In the genomic region with DNA sequence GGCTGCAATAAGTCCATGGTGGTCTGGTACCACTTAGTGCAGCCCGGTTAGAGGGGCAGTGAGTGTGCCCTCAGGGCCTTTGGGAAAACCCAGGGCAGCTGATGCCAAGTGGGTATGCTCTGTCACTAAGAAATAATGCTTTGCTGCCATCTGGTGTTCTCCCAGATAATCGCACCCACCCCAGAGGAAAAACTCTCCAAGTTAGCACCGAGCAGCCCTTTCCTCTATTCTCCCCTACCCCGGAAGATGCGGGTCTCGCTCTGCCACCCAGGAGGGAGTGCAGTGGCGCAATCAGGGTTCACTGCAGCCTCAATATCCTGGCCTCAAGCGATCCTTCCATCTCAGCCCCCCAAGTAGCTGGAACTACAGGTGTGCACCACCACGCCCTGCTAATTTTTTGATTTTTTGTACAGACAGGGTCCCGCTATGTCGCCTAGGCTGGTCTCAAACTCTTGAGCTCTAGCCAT, we compare ENCODE assay signal across 8 cellular contexts. TPM values are rescaled to one million over a fixed set of nuclear protein-coding genes. Genes with fewer than 3 reads are reported as not detected.
DNase-seq lines count a peak whose midpoint lies in the region; ATAC-seq, FAIRE-seq and TF ChIP-seq lines count a peak whose summit lies in the region.

No MANE protein-coding gene starts in this region.

- FAIRE-seq in keratinocyte (lab: Jason Lieb, UNC), result peak; percentile 41

- H3K4me3 ChIP-seq in mammary epithelial cell (replicated peaks in 1 of 3; ENCODE audit: insufficient read depth in 1 of 3, low read depth in 2 of 3, low read length in 3 of 3) (no peak overlapping the region), keratinocyte (ENCODE audit: control insufficient read depth in 2 of 3, extremely low read depth in 1 of 3, insufficient read depth in 2 of 3, low read depth in 1 of 3, low read length in 3 of 3) (no peak overlapping the region)

- no peaks in the 10 kb centered on the region for H3K9me3 ChIP-seq in mammary epithelial cell (replicated peaks; ENCODE audit: insufficient read depth, low read length)
- H3K9me3 ChIP-seq in keratinocyte (ENCODE audit: control insufficient read depth, low read depth, low read length), result no peaks in the 10 kb centered on the region

- H3K27ac Mint-ChIP-seq in WTC11, result no peak overlapping the region

- no peaks in the 10 kb centered on the region for H3K79me2 ChIP-seq in mammary epithelial cell (ENCODE audit: insufficient read depth, low read length)
- H3K79me2 ChIP-seq in keratinocyte (ENCODE audit: control insufficient read depth, insufficient read depth, low read length), result no peaks in the 10 kb centered on the region

- in situ Hi-C loops in mammary epithelial cell (cut with MboI; ENCODE audit: low sequenced_read_pairs in 2 of 2), result loop anchor here (10.0 to 25.0 kb wide), 4 partner anchors 313 to 605 kb away; no protein-coding TSS in a partner anchor

- ATAC-seq in WTC11, result peak; percentile 91
- ATAC-seq in HG02763 (IDR thresholded peaks at IDR 0.05; ENCODE audit: unreplicated experiment), result no peak

- POLR2A ChIA-PET in WTC11 (lab: Charles Lee), result no interaction called here

- no peaks in the 10 kb centered on the region for H3K9me3 Mint-ChIP-seq in WTC11

- CTCF ChIA-PET in WTC11 (lab: Charles Lee) (interaction anchor here (0.6 to 2.9 kb wide), 36 partner anchors 12 to 601 kb away, joined by 3 to 33 read pairs (median 6); partner anchors contain the start of genes CIAO2A, DAPK2 and FBXL22), mammary epithelial cell (lab: Charles Lee; ENCODE audit: low non-redundant PET) (interaction anchor here (0.6 to 0.8 kb wide), 2 partner anchors 67 to 316 kb away, joined by 3 to 6 read pairs; no protein-coding TSS in a partner anchor)

- H3K4me3 Mint-ChIP-seq in WTC11, result peak overlapping the region; percentile 27; the same call in 1 of the 2 replicates

- peak; percentile 64 for TF ChIP-seq CTCF in WTC11 (IDR thresholded peaks at IDR 0.05)
- peak; percentile 59 to 82 for TF ChIP-seq CTCF in mammary epithelial cell (conservative IDR thresholded peaks at IDR 0.05 in 1 of 2, IDR thresholded peaks at IDR 0.05 in 1 of 2; ENCODE audit: extremely low read depth in 1 of 2, insufficient read depth in 1 of 2, low read depth in 1 of 2, low read length in 2 of 2)
- TF ChIP-seq CTCF in keratinocyte (optimal IDR thresholded peaks at IDR 0.05 in 1 of 3, IDR thresholded peaks at IDR 0.05 in 1 of 3, conservative IDR thresholded peaks at IDR 0.05 in 1 of 3; ENCODE audit: extremely low read depth in 1 of 3, insufficient read depth in 2 of 3, low read length in 3 of 3), result peak; percentile 82 to 88 (median 83)

- H2AFZ ChIP-seq in mammary epithelial cell (ENCODE audit: low read depth, low read length) (no peak overlapping the region), keratinocyte (ENCODE audit: control insufficient read depth, low read length) (no peak overlapping the region)

- no peaks in the 10 kb centered on the region for H3K4me1 ChIP-seq in mammary epithelial cell (ENCODE audit: insufficient read depth, low read length)
- H3K4me1 ChIP-seq in keratinocyte (ENCODE audit: control insufficient read depth, extremely low read depth, insufficient read depth, low read length), result peaks cover 3% of the 10 kb centered on the region

- peak; percentile 81 for DNase-seq in AG08396 (ENCODE audit: low spot score)
- DNase-seq in GM19240 (ENCODE audit: insufficient read length, low spot score), result peak; percentile 76
- DNase-seq in NCI-H2171 treated with DMSO at 0.1 percent for 48 hours (lab: John Stamatoyannopoulos, UW), result peak; percentile 73
- DNase-seq in WTC11 (ENCODE audit: low spot score), result peak; percentile 84
- DNase-seq in mammary epithelial cell, result peak; percentile 39
- no peak for DNase-seq in keratinocyte (ENCODE audit: low read depth, low spot score)
- peak; percentile 50 for DNase-seq in stimulated activated CD4-positive, alpha-beta T cell treated with anti-CD3 and anti-CD28 coated beads, Interleukin-1b, Interleukin-23, amount 100 ng/mL, for 48 hours

- H3K4me2 ChIP-seq in mammary epithelial cell (ENCODE audit: insufficient read depth, low read depth, low read length), result peak overlapping the region; percentile 32
- H3K4me2 ChIP-seq in keratinocyte (ENCODE audit: control insufficient read depth, extremely low read depth, insufficient read depth, low read depth, low read length), result no peak overlapping the region

- 0 out of 2 replicates have a peak, but pooled peaks cover 4% of the 10 kb centered on the region for H3K4me1 Mint-ChIP-seq in WTC11

- H3K9ac ChIP-seq in mammary epithelial cell (ENCODE audit: insufficient read depth, low read length) (no peak overlapping the region), keratinocyte (ENCODE audit: control insufficient read depth, extremely low read depth, insufficient read depth, low read length) (no peak overlapping the region)

- intact Hi-C loops in mammary epithelial cell (cut with micrococcal nuclease), result loop anchor here (1.0 to 5.0 kb wide), 8 partner anchors 21 to 601 kb away; partner anchors contain the start of genes DAPK2 and HERC1

- H3K27ac ChIP-seq in mammary epithelial cell (ENCODE audit: insufficient read depth, low read depth, low read length), result no peak overlapping the region
- no peak overlapping the region for H3K27ac ChIP-seq in keratinocyte (ENCODE audit: control insufficient read depth, insufficient read depth, low read length)

- WGBS in mammary epithelial cell (ENCODE audit: low coverage, missing lambda C conversion rate), result 5% methylated on average over 4 of the region's 11 CpGs

- H3K27me3 ChIP-seq in mammary epithelial cell (ENCODE audit: insufficient read depth, low read length) (no peaks in the 10 kb centered on the region), keratinocyte (ENCODE audit: control insufficient read depth, extremely low read depth, insufficient read depth, low read length) (no peaks in the 10 kb centered on the region)

- H3K36me3 ChIP-seq in mammary epithelial cell (ENCODE audit: insufficient read depth, low read length), result no peaks in the 10 kb centered on the region
- peaks cover 0 to 11% of the 10 kb centered on the region in 2 experiments for H3K36me3 ChIP-seq in keratinocyte (ENCODE audit: control insufficient read depth in 2 of 2, extremely low read depth in 1 of 2, insufficient read depth in 2 of 2, low read length in 2 of 2)

- no peaks in the 10 kb centered on the region; the same call in 1 of the 2 replicates for H3K27me3 Mint-ChIP-seq in WTC11 (ENCODE audit: low read depth)

- no peaks in the 10 kb centered on the region for H3K9me1 ChIP-seq in keratinocyte (ENCODE audit: control insufficient read depth, extremely low read depth, insufficient read depth, low read length)

- dilution Hi-C loops in mammary epithelial cell (cut with HindIII; ENCODE audit: low sequenced_read_pairs), result no loop called here
- dilution Hi-C loops in keratinocyte (cut with MboI; ENCODE audit: extremely low pct_ligation_motif_present, low sequenced_read_pairs), result no loop called here

- no TSS peak for BruUV-seq in mammary epithelial cell (replicated peaks; lab: Mats Ljungman, UMichigan)

- peaks cover 12% of the 10 kb centered on the region for H3K36me3 Mint-ChIP-seq in WTC11

- no peaks in the 10 kb centered on the region for H4K20me1 ChIP-seq in mammary epithelial cell (ENCODE audit: insufficient read depth, low read length)
- H4K20me1 ChIP-seq in keratinocyte (ENCODE audit: control insufficient read depth, extremely low read depth, insufficient read depth, low read length), result no peaks in the 10 kb centered on the region

TF ChIP-seq in WTC11, 78 proteins besides CTCF, POLR2A, EP300 and RAD21 (continues in another document):
- no peak for TF ChIP-seq SMAD4 (CRISPR knock-in tag; IDR thresholded peaks at IDR 0.05)

RNA-seq across cellular contexts. Expression of gene DAPK2, which starts 21.3 kb away (rescaled TPM):
- total RNA-seq in WTC11 (2021) (1.0 to 2.3 TPM (median 1.5 TPM) in 3 replicates), mammary epithelial cell (1 to 10 TPM in 1 of 2 donors, under 1 TPM in 1; 0.82 to 2.3 TPM)
- polyA plus RNA-seq in mammary epithelial cell (0.80 TPM), keratinocyte (0.83 to 1.7 TPM (median 1.4 TPM) in 3 replicates)
- polyA minus RNA-seq in mammary epithelial cell (not detected), keratinocyte (0.56 to 1.6 TPM (median 1.3 TPM) in 3 replicates)
- polyA plus RNA-seq in keratinocyte (2011; ENCODE audit: low read depth), result 5.5 TPM
- 1.2 and 1.6 TPM in 2 replicates for polyA plus RNA-seq in keratinocyte (2011; cell fraction: cytosol; rRNA removed)
- polyA plus RNA-seq in keratinocyte (2011; cell fraction: nucleus; rRNA removed), result 3.3 and 4.8 TPM in 2 replicates
- polyA plus RNA-seq in keratinocyte (2012; ENCODE audit: low replicate concordance), result 0.85 and 6.7 TPM in 2 replicates
- not detected for polyA minus RNA-seq in keratinocyte (2011; cell fraction: cytosol; rRNA and poly(A)+ RNA removed)
- 3.4 and 4.4 TPM in 2 replicates for polyA minus RNA-seq in keratinocyte (2011; cell fraction: nucleus; rRNA and poly(A)+ RNA removed)

RNA-seq across cellular contexts. Expression of gene CIAO2A, which starts 26.0 kb away (rescaled TPM):
- 67.6 to 73.6 TPM (median 72.3 TPM) in 3 replicates for total RNA-seq in WTC11 (2021)
- 10 to 100 TPM; 31.8 to 47.0 TPM for total RNA-seq in mammary epithelial cell
- 44.6 TPM for polyA plus RNA-seq in mammary epithelial cell
- 76.9 TPM for polyA minus RNA-seq in mammary epithelial cell
- polyA plus RNA-seq in keratinocyte, result 50.2 to 111 TPM (median 51.8 TPM) in 3 replicates
- 39.3 TPM for polyA plus RNA-seq in keratinocyte (2011; ENCODE audit: low read depth)
- 51.7 and 96.5 TPM in 2 replicates for polyA plus RNA-seq in keratinocyte (2011; cell fraction: cytosol; rRNA removed)
- 18.3 and 26.3 TPM in 2 replicates for polyA plus RNA-seq in keratinocyte (2011; cell fraction: nucleus; rRNA removed)
- 40.5 and 54.7 TPM in 2 replicates for polyA plus RNA-seq in keratinocyte (2012; ENCODE audit: low replicate concordance)
- 4.8 to 16.1 TPM (median 5.6 TPM) in 3 replicates for polyA minus RNA-seq in keratinocyte
- polyA minus RNA-seq in keratinocyte (2011; cell fraction: cytosol; rRNA and poly(A)+ RNA removed), result 18.8 TPM
- 5.2 and 5.7 TPM in 2 replicates for polyA minus RNA-seq in keratinocyte (2011; cell fraction: nucleus; rRNA and poly(A)+ RNA removed)

RNA-seq across cellular contexts. Expression of gene SNX1, which starts 28.2 kb away (rescaled TPM):
- total RNA-seq in WTC11 (2021) (60.2 to 65.7 TPM (median 61.8 TPM) in 3 replicates), mammary epithelial cell (100 to 1,000 TPM in 1 of 2 donors, 10 to 100 TPM in 1; 42.5 to 100 TPM)
- polyA plus RNA-seq in mammary epithelial cell (75.5 TPM), keratinocyte (78.1 to 90.2 TPM (median 86.5 TPM) in 3 replicates)
- polyA minus RNA-seq in mammary epithelial cell (35.7 TPM), keratinocyte (45.7 to 65.1 TPM (median 49.1 TPM) in 3 replicates)
- 49.5 TPM for polyA plus RNA-seq in keratinocyte (2011; ENCODE audit: low read depth)
- polyA plus RNA-seq in keratinocyte (2011; cell fraction: cytosol; rRNA removed), result 85.7 and 102 TPM in 2 replicates
- 133 and 137 TPM in 2 replicates for polyA plus RNA-seq in keratinocyte (2011; cell fraction: nucleus; rRNA removed)
- 52.4 and 71.7 TPM in 2 replicates for polyA plus RNA-seq in keratinocyte (2012; ENCODE audit: low replicate concordance)
- polyA minus RNA-seq in keratinocyte (2011; cell fraction: cytosol; rRNA and poly(A)+ RNA removed), result 34.7 TPM
- polyA minus RNA-seq in keratinocyte (2011; cell fraction: nucleus; rRNA and poly(A)+ RNA removed), result 34.9 and 51.3 TPM in 2 replicates
